8 cellular contexts compared by ENCODE assay signal in the genomic region with DNA sequence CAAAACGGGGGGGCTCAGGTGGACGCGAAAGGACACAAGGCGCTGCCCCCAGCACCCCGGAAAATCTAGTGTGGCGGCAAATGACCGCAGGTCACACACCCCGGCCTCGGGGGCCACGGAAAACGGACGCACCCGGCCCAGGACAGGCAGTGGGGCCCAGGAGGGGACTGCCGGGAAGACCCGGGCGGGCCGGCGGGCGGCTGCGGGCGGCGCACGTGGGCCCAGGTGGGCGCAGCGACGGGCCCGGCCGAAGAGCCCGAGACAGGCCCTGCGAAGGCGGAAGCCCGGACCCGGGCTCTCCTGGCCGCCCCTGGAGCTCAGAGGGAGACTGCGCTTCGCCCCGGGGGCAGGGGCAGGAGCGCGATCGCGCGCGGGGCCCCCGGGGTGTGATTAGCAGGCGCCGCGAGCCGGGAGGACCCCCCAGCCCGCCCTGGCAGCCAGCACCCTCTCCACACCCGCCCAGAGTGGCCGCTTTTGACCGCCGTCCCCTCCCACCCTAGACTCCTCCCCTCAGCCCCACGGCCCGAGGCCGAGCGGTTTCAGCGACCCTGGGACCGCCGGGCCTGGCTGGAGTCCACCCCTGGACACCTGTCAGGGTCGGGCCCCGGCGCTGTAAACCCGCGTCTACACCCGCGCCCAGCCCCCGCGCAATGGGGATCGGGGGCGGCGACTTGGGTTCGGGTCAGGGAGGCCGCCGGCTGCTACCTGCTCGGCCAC. TPM values are rescaled to one million over a fixed set of nuclear protein-coding genes. Genes with fewer than 3 reads are reported as not detected.
DNase-seq lines count a peak whose midpoint lies in the region; ATAC-seq and TF ChIP-seq lines count a peak whose summit lies in the region.

No MANE protein-coding gene starts in this region.

- peaks cover 8% of the 10 kb centered on the region for H3K36me3 Mint-ChIP-seq in natural killer cell

- no peaks in the 10 kb centered on the region for H3K27me3 ChIP-seq in MG63

- no peak for TF ChIP-seq RAD21 in Ishikawa (IDR thresholded peaks at IDR 0.05; ENCODE audit: low read depth)

- no peaks in the 10 kb centered on the region for H3K9me3 Mint-ChIP-seq in natural killer cell

- intact Hi-C loops in natural killer cell (cut with micrococcal nuclease) = loop anchor here (2.0 to 5.0 kb wide), 2 partner anchors 59 to 130 kb away; no protein-coding TSS in a partner anchor

- TF ChIP-seq CTCF in natural killer cell (IDR thresholded peaks at IDR 0.05) = no peak

- ATAC-seq in GM21717 (IDR thresholded peaks at IDR 0.05; ENCODE audit: unreplicated experiment) (peak; percentile 52), esophagus mucosa (peak; percentile 49), natural killer cell (peak; percentile 19 to 58 (median 55))

- H3K27me3 Mint-ChIP-seq in natural killer cell (ENCODE audit: low read depth in 2 of 2) = no peaks in the 10 kb centered on the region

- DNase-seq in activated CD4-positive, alpha-beta T cell treated with anti-CD3 and anti-CD28 coated beads, Interleukin-2, amount 50 U/mL, for 48 hours = peak; percentile 46 to 62
- DNase-seq in natural killer cell = peak; percentile 51
- DNase-seq in MG63 = no peak
- no peak for DNase-seq in cerebellum (ENCODE audit: low spot score)

- TF ChIP-seq EP300 in Ishikawa (IDR thresholded peaks at IDR 0.05; ENCODE audit: borderline replicate concordance) = peak; percentile 12; the same call in 1 of the 2 replicates

- H3K4me3 Mint-ChIP-seq in natural killer cell = peak overlapping the region; percentile 94

- H3K4me3 ChIP-seq in MG63 = no peak overlapping the region

- H3K27ac Mint-ChIP-seq in natural killer cell = peak overlapping the region; percentile 88 to 95

- H3K9me3 ChIP-seq in MG63 = no peaks in the 10 kb centered on the region

- peak; percentile 22 for TF ChIP-seq POLR2A in GM10847 (IDR thresholded peaks at IDR 0.05; ENCODE audit: extremely low read depth, insufficient read length)

- H3K36me3 ChIP-seq in MG63 = no peaks in the 10 kb centered on the region

- peaks cover 70 to 76% of the 10 kb centered on the region in 2 donors for H3K4me1 Mint-ChIP-seq in natural killer cell

TF ChIP-seq in Ishikawa, 13 proteins besides CTCF, POLR2A, EP300 and RAD21:
- TF ChIP-seq TCF12 (IDR thresholded peaks at IDR 0.05; ENCODE audit: low read depth) = peak; percentile 12; the same call in 1 of the 2 replicates
- TF ChIP-seq ZBTB7A (IDR thresholded peaks at IDR 0.05; ENCODE audit: low read depth) = peak; percentile 70; the same call in 1 of the 2 replicates
- TF ChIP-seq YY1 (IDR thresholded peaks at IDR 0.05; ENCODE audit: low read depth) = 0 out of 2 replicates have a peak, but pooled peaks have one; percentile 11
- TF ChIP-seq TEAD4 (IDR thresholded peaks at IDR 0.05) = no peak
- TF ChIP-seq EGR1 (IDR thresholded peaks at IDR 0.05) = no peak
TF ChIP-seq in Ishikawa: peak in this region for 3.

RNA-seq across cellular contexts. Expression of gene MBP, which starts 0.8 kb away (rescaled TPM):
- total RNA-seq in esophagus mucosa = 25.5 TPM
- total RNA-seq in natural killer cell = 100 to 1,000 TPM; 183 to 344 (median 325) TPM
- total RNA-seq in MG63 (2014; rRNA removed; shearing (Covaris generic); ENCODE audit: low replicate concordance) = not detected in 2 replicates
- 22.5 TPM for total RNA-seq in cerebellum

Comparison
In these comparisons a context has a peak if more than half of its experiments do, and no peak if none do; other contexts are left out.
1. DNase-seq: peak in activated CD4-positive, alpha-beta T cell treated with anti-CD3 and anti-CD28 coated beads, Interleukin-2, amount 50 U/mL, for 48 hours (2 of 2) and natural killer cell (single experiment); none in MG63 (single experiment) and cerebellum (single experiment).
2. RNA of gene MBP, which starts 0.8 kb away (total RNA-seq): 183 to 344 TPM in natural killer cell, 25.5 TPM in esophagus mucosa (single experiment) and 22.5 TPM in cerebellum (single experiment); not detected in MG63; every median in the first group is over 10 times any median in the second.
3. Peak in every context shown above with its lines, with median percentiles within 50 percentile points of each other: ATAC-seq.